9 cellular contexts compared by ENCODE assay signal in genomic region chr4:55184600-55185523, GRCh38. TPM values are rescaled to one million over a fixed set of nuclear protein-coding genes. Genes with fewer than 3 reads are reported as not detected.
A peak's percentile ranks its signal among the peaks of the same experiment; 100 is the strongest.
DNase-seq lines count a peak whose midpoint lies in the region; ATAC-seq, FAIRE-seq and TF ChIP-seq lines count a peak whose summit lies in the region.
"Had no signal": no experiment of that assay in that cellular context is flagged by ENCODE, and none has a peak within 500 bp of the region (broad histone marks: within the 10 kb centered on the region; RNA-seq: fewer than 3 reads in every experiment).

No MANE protein-coding gene starts in this region.

- H4K20me1 ChIP-seq in astrocyte (ENCODE audit: insufficient read depth, low read length) = no peaks in the 10 kb centered on the region
- H4K20me1 ChIP-seq in HepG2 (ENCODE audit: insufficient read depth, low read length) = no peaks in the 10 kb centered on the region

- DNase-seq in stimulated activated CD4-positive, alpha-beta T cell treated with anti-CD3 and anti-CD28 coated beads, Interleukin-15, amount 100 ng/mL, for 24 hours = peak; percentile 42
- DNase-seq in stimulated activated CD4-positive, alpha-beta T cell treated with anti-CD3 and anti-CD28 coated beads, Interleukin-4, amount 100 ng/mL, for 4 hours = no peak
- DNase-seq in NCI-H146 treated with DMSO at 0.1 percent for 48 hours (lab: John Stamatoyannopoulos, UW; ENCODE audit: unreplicated experiment) (peak; percentile 55), astrocyte (ENCODE audit: low read depth) (peak; percentile 60), HepG2 (ENCODE audit: low spot score) (peak; percentile 35), caudate nucleus (lab: John Stamatoyannopoulos, UW) (no peak), MV-4-11 (lab: John Stamatoyannopoulos, UW) (no peak)
- DNase-seq: activated naive CD8-positive, alpha-beta T cell treated with anti-CD3 and anti-CD28 coated beads, Interleukin-2, amount 10 ng/mL, durations not matched to agents 7 days and 5 days had no signal

- peak; percentile 79 for FAIRE-seq in astrocyte (lab: Jason Lieb, UNC)
- peak; percentile 40 for FAIRE-seq in HepG2 (lab: Jason Lieb, UNC)

- H3K9ac ChIP-seq in astrocyte (ENCODE audit: low read length) = peak overlapping the region; percentile 22
- H3K9ac ChIP-seq in HepG2 (ENCODE audit: insufficient read depth, low read depth, low read length) = no peak overlapping the region

- POLR2A ChIA-PET in HepG2 (lab: Yijun Ruan, JAX) = no interaction called here

- no TSS peak for BruUV-seq in HepG2 (replicated peaks; lab: Mats Ljungman, UMichigan)

- H3K27me3 ChIP-seq in astrocyte (ENCODE audit: insufficient read depth, low read length) = no peaks in the 10 kb centered on the region
- H3K27me3 ChIP-seq in HepG2 (ENCODE audit: control insufficient read depth in 1 of 2, insufficient read depth in 2 of 2, low read length in 2 of 2) = no peaks in the 10 kb centered on the region

- no peak for TF ChIP-seq RAD21 in HepG2 (CRISPR knock-in tag; IDR thresholded peaks at IDR 0.05)

- H3K4me1 ChIP-seq in astrocyte (ENCODE audit: insufficient read depth, low read length) (peaks cover 38% of the 10 kb centered on the region), HepG2 (ENCODE audit: insufficient read depth, low read length) (no peaks in the 10 kb centered on the region)

- no peak overlapping the region for H3K4me3 Mint-ChIP-seq in astrocyte (ENCODE audit: unreplicated experiment)
- H3K4me3 Mint-ChIP-seq: activated naive CD8-positive, alpha-beta T cell treated with anti-CD3 and anti-CD28 coated beads, Interleukin-2, amount 10 ng/mL, durations not matched to agents 7 days and 5 days had no signal

- H3K79me2 ChIP-seq in astrocyte (ENCODE audit: insufficient read depth, low read length) = no peaks in the 10 kb centered on the region
- H3K79me2 ChIP-seq in HepG2 (ENCODE audit: insufficient read depth, low read length) = no peaks in the 10 kb centered on the region

- TF ChIP-seq CTCF in astrocyte (IDR thresholded peaks at IDR 0.05; ENCODE audit: insufficient read depth, low read depth, low read length) (peak; percentile 26), HepG2 (CRISPR knock-in tag; IDR thresholded peaks at IDR 0.05) (peak; percentile 59)

- H3K9me3 ChIP-seq in astrocyte (ENCODE audit: insufficient read depth, low read depth, low read length) (no peaks in the 10 kb centered on the region), HepG2 (ENCODE audit: low read length) (no peaks in the 10 kb centered on the region)

- H3K4me2 ChIP-seq in astrocyte (ENCODE audit: low read length) (peak overlapping the region; percentile 60), HepG2 (ENCODE audit: low read depth, low read length) (no peak overlapping the region; the same call in 1 of the 2 replicates)

- H3K4me1 Mint-ChIP-seq in astrocyte (ENCODE audit: low read depth, unreplicated experiment) = peaks cover 48% of the 10 kb centered on the region
- H3K4me1 Mint-ChIP-seq: activated naive CD8-positive, alpha-beta T cell treated with anti-CD3 and anti-CD28 coated beads, Interleukin-2, amount 10 ng/mL, durations not matched to agents 7 days and 5 days had no signal

- H3K4me3 ChIP-seq in astrocyte (ENCODE audit: insufficient read depth, low read depth, low read length) = no peak overlapping the region
- no peak overlapping the region; a peak in 1 of 6 replicates for H3K4me3 ChIP-seq in HepG2 (replicated peaks in 1 of 3; ENCODE audit: insufficient read depth in 1 of 3, low read depth in 2 of 3, low read length in 3 of 3)

- CTCF ChIA-PET in HepG2 (lab: Yijun Ruan, JAX; ENCODE audit: low intra/inter-chr PET ratio, low total read pairs) = interaction anchor here (1.2 to 2.2 kb wide), 3 partner anchors 137 to 682 kb away, joined by 3 to 7 read pairs (median 4); no protein-coding TSS in a partner anchor

- peak overlapping the region; percentile 78 for H3K27ac ChIP-seq in astrocyte (ENCODE audit: low read depth, low read length)
- H3K27ac ChIP-seq in HepG2 (ENCODE audit: extremely low read length, insufficient read depth, low read length) = no peak overlapping the region
- no peak overlapping the region for H3K27ac ChIP-seq in caudate nucleus (ENCODE audit: low read depth, low read length)

- peak; percentile 84 for ATAC-seq in HepG2
- ATAC-seq in HG03460 (IDR thresholded peaks at IDR 0.05; ENCODE audit: unreplicated experiment) = no peak

- H3K27me3 Mint-ChIP-seq in astrocyte (ENCODE audit: low read depth, unreplicated experiment) = no peaks in the 10 kb centered on the region

- 49% methylated on average over 9 of the region's 9 CpGs for WGBS in HepG2 (ENCODE audit: low lambda C conversion rate)

- no peaks in the 10 kb centered on the region for H3K36me3 Mint-ChIP-seq in astrocyte (ENCODE audit: low read depth, unreplicated experiment)
- H3K36me3 Mint-ChIP-seq: activated naive CD8-positive, alpha-beta T cell treated with anti-CD3 and anti-CD28 coated beads, Interleukin-2, amount 10 ng/mL, durations not matched to agents 7 days and 5 days had no signal

- H3K36me3 ChIP-seq in astrocyte (ENCODE audit: insufficient read depth, low read length) (no peaks in the 10 kb centered on the region), HepG2 (replicated peaks in 1 of 2; ENCODE audit: control insufficient read depth in 1 of 2, insufficient read depth in 2 of 2, low read length in 2 of 2) (no peaks in the 10 kb centered on the region)

- intact Hi-C loops in HepG2 (cut with micrococcal nuclease; ENCODE audit: unreplicated experiment) = loop anchor here (1.0 to 10.0 kb wide), 3 partner anchors 136 to 680 kb away; no protein-coding TSS in a partner anchor

- in situ Hi-C loops in HepG2 (cut with HindIII; ENCODE audit: extremely low pct_ligation_motif_present, low pct_unique_long_range_greater_than_20kb) = no loop called here

- TF ChIP-seq POLR2A in HepG2 (IDR thresholded peaks at IDR 0.05; ENCODE audit: insufficient read depth in 1 of 2, low read depth in 2 of 2, low read length in 2 of 2) = no peak

- H2AFZ ChIP-seq in astrocyte (ENCODE audit: low read depth, low read length) = no peak overlapping the region
- H2AFZ ChIP-seq in HepG2 (ENCODE audit: low read length) = no peak overlapping the region

- peak overlapping the region; percentile 87 for H3K27ac Mint-ChIP-seq in astrocyte (ENCODE audit: unreplicated experiment)
- H3K27ac Mint-ChIP-seq: activated naive CD8-positive, alpha-beta T cell treated with anti-CD3 and anti-CD28 coated beads, Interleukin-2, amount 10 ng/mL, durations not matched to agents 7 days and 5 days had no signal

- no peak for TF ChIP-seq EP300 in HepG2 (IDR thresholded peaks at IDR 0.05; ENCODE audit: low read depth in 2 of 2, low read length in 2 of 2)
- no peak for TF ChIP-seq EP300 in HepG2 (CRISPR knock-in tag; IDR thresholded peaks at IDR 0.05; ENCODE audit: borderline replicate concordance)

- no peaks in the 10 kb centered on the region for H3K9me3 Mint-ChIP-seq in astrocyte (ENCODE audit: unreplicated experiment)
- H3K9me3 Mint-ChIP-seq: activated naive CD8-positive, alpha-beta T cell treated with anti-CD3 and anti-CD28 coated beads, Interleukin-2, amount 10 ng/mL, durations not matched to agents 7 days and 5 days had no signal

TF ChIP-seq in HepG2, 621 proteins besides CTCF, POLR2A, EP300 and RAD21:
- TF ChIP-seq STAG1 (CRISPR knock-in tag; IDR thresholded peaks at IDR 0.05) (peak; percentile 65), NR2F2 (IDR thresholded peaks at IDR 0.05; ENCODE audit: borderline replicate concordance, low read depth) (no peak), SMC3 (IDR thresholded peaks at IDR 0.05; ENCODE audit: low read length) (peak; percentile 39; the same call in 1 of the 2 replicates), ZSCAN29 (CRISPR knock-in tag; conservative IDR thresholded peaks at IDR 0.05) (no peak), ZNF644 (CRISPR knock-in tag; IDR thresholded peaks at IDR 0.05; ENCODE audit: low read depth) (peak; percentile 63; the same call in 1 of the 2 replicates), ZMYM4 (CRISPR knock-in tag; IDR thresholded peaks at IDR 0.05) (0 out of 2 replicates have a peak, but pooled peaks have one; percentile 24)
- TF ChIP-seq, protein P1, sequence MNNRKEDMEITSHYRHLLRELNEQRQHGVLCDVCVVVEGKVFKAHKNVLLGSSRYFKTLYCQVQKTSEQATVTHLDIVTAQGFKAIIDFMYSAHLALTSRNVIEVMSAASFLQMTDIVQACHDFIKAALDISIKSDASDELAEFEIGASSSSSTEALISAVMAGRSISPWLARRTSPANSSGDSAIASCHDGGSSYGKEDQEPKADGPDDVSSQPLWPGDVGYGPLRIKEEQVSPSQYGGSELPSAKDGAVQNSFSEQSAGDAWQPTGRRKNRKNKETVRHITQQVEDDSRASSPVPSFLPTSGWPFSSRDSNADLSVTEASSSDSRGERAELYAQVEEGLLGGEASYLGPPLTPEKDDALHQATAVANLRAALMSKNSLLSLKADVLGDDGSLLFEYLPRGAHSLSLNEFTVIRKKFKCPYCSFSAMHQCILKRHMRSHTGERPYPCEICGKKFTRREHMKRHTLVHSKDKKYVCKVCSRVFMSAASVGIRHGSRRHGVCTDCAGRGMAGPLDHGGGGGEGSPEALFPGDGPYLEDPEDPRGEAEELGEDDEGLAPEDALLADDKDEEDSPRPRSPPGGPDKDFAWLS (CRISPR knock-in tag; IDR thresholded peaks at IDR 0.05; ENCODE audit: borderline replicate concordance) = no peak

RNA-seq across cellular contexts. Expression of gene KDR, which starts 59.5 kb away (rescaled TPM):
- total RNA-seq in astrocyte (2.5 TPM in 2 replicates), HepG2 (2016; rRNA removed; fragmentation: Illumina TruSeq; extraction: Trizol) (not detected in 2 replicates)
- total RNA-seq in HepG2 (2016; cell fraction: cytosol; rRNA removed; fragmentation: Illumina TruSeq; extraction: Trizol; ENCODE audit: low read depth) = not detected in 2 replicates
- not detected in 2 replicates for total RNA-seq in HepG2 (2016; cell fraction: insoluble cytoplasmic fraction; rRNA removed; fragmentation: Illumina TruSeq; extraction: Trizol)
- total RNA-seq in HepG2 (2016; cell fraction: membrane; rRNA removed; fragmentation: Illumina TruSeq; extraction: Trizol) = not detected in 2 replicates
- not detected in 2 replicates for total RNA-seq in HepG2 (2016; cell fraction: nucleus; rRNA removed; fragmentation: Illumina TruSeq; extraction: Trizol)
- polyA plus RNA-seq in HepG2 (2011; rRNA removed) = not detected in 2 replicates
- not detected in 2 replicates for polyA plus RNA-seq in HepG2 (2011; cell fraction: cytosol; rRNA removed)
- not detected in 2 replicates for polyA plus RNA-seq in HepG2 (2011; cell fraction: nucleus; rRNA removed)
- polyA plus RNA-seq in HepG2 (2012) = not detected in 2 replicates
- not detected in 2 replicates for polyA plus RNA-seq in HepG2 (2016; cell fraction: cytosol; fragmentation: Illumina TruSeq; extraction: Trizol; ENCODE audit: low read depth)
- polyA plus RNA-seq in HepG2 (2016; cell fraction: insoluble cytoplasmic fraction; fragmentation: Illumina TruSeq; extraction: Trizol; ENCODE audit: low read depth) = not detected in 2 replicates
- polyA plus RNA-seq in HepG2 (2016; cell fraction: membrane; fragmentation: Illumina TruSeq; extraction: Trizol; ENCODE audit: low read depth) = not detected in 2 replicates
- polyA plus RNA-seq in HepG2 (2016; cell fraction: nucleus; fragmentation: Illumina TruSeq; extraction: Trizol; ENCODE audit: insufficient read depth, low read depth) = not detected in 2 replicates
- not detected in 2 replicates for polyA minus RNA-seq in HepG2 (2011; rRNA and poly(A)+ RNA removed; ENCODE audit: low replicate concordance)
- not detected in 2 replicates for polyA minus RNA-seq in HepG2 (2011; cell fraction: cytosol; rRNA and poly(A)+ RNA removed)
- polyA minus RNA-seq in HepG2 (2011; cell fraction: nucleus; rRNA and poly(A)+ RNA removed) = not detected in 2 replicates
- total RNA-seq: activated naive CD8-positive, alpha-beta T cell treated with anti-CD3 and anti-CD28 coated beads, Interleukin-2, amount 10 ng/mL, durations not matched to agents 7 days and 5 days had no signal

Comparison
In these comparisons a context has a peak if more than half of its experiments do, and no peak if none do; other contexts are left out.
1. DNase-seq: peak in stimulated activated CD4-positive, alpha-beta T cell treated with anti-CD3 and anti-CD28 coated beads, Interleukin-15, amount 100 ng/mL, for 24 hours (single experiment), NCI-H146 treated with DMSO at 0.1 percent for 48 hours (single experiment), astrocyte (single experiment) and HepG2 (single experiment); none in stimulated activated CD4-positive, alpha-beta T cell treated with anti-CD3 and anti-CD28 coated beads, Interleukin-4, amount 100 ng/mL, for 4 hours (0 of 2), caudate nucleus (0 of 61) and MV-4-11 (single experiment).